Comparison of ENCODE assay signal across 9 cellular contexts in the genomic region with DNA sequence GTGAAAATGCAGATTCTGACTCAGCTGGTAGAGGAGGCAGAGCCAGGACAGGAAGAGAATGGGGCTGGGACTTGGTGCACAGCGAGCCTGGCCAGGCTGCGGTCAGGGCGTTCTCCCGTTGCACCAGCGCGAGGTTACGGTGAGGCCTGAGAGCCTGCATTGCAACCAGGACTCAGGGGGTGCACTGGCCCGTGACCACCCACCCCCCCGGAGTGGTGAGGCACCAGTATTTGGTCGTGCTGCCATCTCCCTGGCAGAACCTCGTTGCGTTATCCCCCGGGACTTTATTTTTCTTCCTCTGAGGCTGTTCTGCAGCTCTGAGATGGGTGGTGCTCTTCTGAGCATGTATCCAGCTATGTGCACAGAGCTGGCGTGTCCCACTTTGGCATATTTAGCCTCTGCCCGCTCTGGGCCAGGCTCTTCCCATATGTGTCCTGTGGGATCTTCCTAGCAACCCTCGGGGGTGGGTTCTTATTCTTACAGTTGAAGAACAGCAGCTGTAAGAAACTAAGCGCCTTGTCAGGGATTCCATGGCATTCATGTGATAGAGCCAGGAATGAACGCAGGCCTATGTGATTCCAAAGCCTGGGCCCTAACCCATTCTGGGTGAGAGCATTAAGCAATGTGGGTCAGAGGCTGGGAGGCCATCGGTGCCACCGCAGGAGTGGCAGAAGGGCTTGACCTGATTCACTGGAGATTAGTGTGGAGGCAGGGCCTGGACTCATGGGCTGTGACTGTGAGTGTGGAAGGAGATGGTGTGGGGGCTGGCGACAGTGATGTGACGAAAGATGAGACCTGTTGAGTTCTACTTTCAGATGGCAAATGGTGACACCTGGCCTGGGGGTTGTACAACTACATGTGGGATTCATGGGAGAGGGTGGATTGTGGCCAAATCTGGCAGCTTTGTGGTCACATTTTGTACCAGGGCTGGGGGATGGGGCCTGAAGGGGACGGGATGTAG. TPM values are rescaled to one million over a fixed set of nuclear protein-coding genes. Genes with fewer than 3 reads are reported as not detected.
A peak's percentile ranks its signal among the peaks of the same experiment; 100 is the strongest.
DNase-seq lines count a peak whose midpoint lies in the region; ATAC-seq and TF ChIP-seq lines count a peak whose summit lies in the region.
"Had no signal": no experiment of that assay in that cellular context is flagged by ENCODE, and none has a peak within 500 bp of the region (broad histone marks: within the 10 kb centered on the region; RNA-seq: fewer than 3 reads in every experiment).

No MANE protein-coding gene starts in this region.

- H3K4me3 Mint-ChIP-seq in activated T-cell treated with anti-CD3 and anti-CD28 coated beads, Interleukin-2, amount 50 U/mL, for 4 hours, result peak overlapping the region; percentile 91
- H3K4me3 Mint-ChIP-seq in stimulated activated naive CD8-positive, alpha-beta T cell treated with anti-CD3 and anti-CD28 coated beads, Interleukin-15, amount 100 ng/mL, for 72 hours, result peak overlapping the region; percentile 87 to 96
- no peak overlapping the region for H3K4me3 Mint-ChIP-seq in osteocyte (ENCODE audit: unreplicated experiment)

- no peak overlapping the region for H3K4me3 ChIP-seq in epithelial cell of esophagus (ENCODE audit: low read length)

- peaks cover 4% of the 10 kb centered on the region for H3K36me3 Mint-ChIP-seq in activated T-cell treated with anti-CD3 and anti-CD28 coated beads, Interleukin-2, amount 50 U/mL, for 4 hours (ENCODE audit: insufficient read depth)
- H3K36me3 Mint-ChIP-seq in osteocyte (ENCODE audit: unreplicated experiment), result peaks cover 3% of the 10 kb centered on the region

- H3K9me3 Mint-ChIP-seq in activated T-cell treated with anti-CD3 and anti-CD28 coated beads, Interleukin-2, amount 50 U/mL, for 4 hours, result no peaks in the 10 kb centered on the region
- no peaks in the 10 kb centered on the region for H3K9me3 Mint-ChIP-seq in stimulated activated naive CD8-positive, alpha-beta T cell treated with anti-CD3 and anti-CD28 coated beads, Interleukin-15, amount 100 ng/mL, for 72 hours
- no peaks in the 10 kb centered on the region for H3K9me3 Mint-ChIP-seq in osteocyte (ENCODE audit: unreplicated experiment)

- peak overlapping the region; percentile 1 to 93 for H3K27ac Mint-ChIP-seq in stimulated activated naive CD8-positive, alpha-beta T cell treated with anti-CD3 and anti-CD28 coated beads, Interleukin-15, amount 100 ng/mL, for 72 hours
- no peak overlapping the region for H3K27ac Mint-ChIP-seq in osteocyte (ENCODE audit: unreplicated experiment)

- no peak for ATAC-seq in activated T-cell treated with anti-CD3 and anti-CD28 coated beads, Interleukin-2, amount 50 U/mL, for 4 hours
- no peak for ATAC-seq in stimulated activated naive CD8-positive, alpha-beta T cell treated with anti-CD3 and anti-CD28 coated beads, Interleukin-15, amount 100 ng/mL, for 72 hours
- ATAC-seq in HG03520 (IDR thresholded peaks at IDR 0.05; ENCODE audit: unreplicated experiment), result no peak

- H3K4me1 Mint-ChIP-seq in activated T-cell treated with anti-CD3 and anti-CD28 coated beads, Interleukin-2, amount 50 U/mL, for 4 hours (ENCODE audit: low read depth), result peaks cover 63% of the 10 kb centered on the region
- peaks cover 76% of the 10 kb centered on the region for H3K4me1 Mint-ChIP-seq in stimulated activated naive CD8-positive, alpha-beta T cell treated with anti-CD3 and anti-CD28 coated beads, Interleukin-15, amount 100 ng/mL, for 72 hours
- H3K4me1 Mint-ChIP-seq in osteocyte (ENCODE audit: unreplicated experiment), result peaks cover 41% of the 10 kb centered on the region

- DNase-seq in activated T-cell treated with anti-CD3 and anti-CD28 coated beads, Interleukin-2, amount 50 U/mL, for 4 hours, result no peak
- no peak for DNase-seq in activated T-cell treated with anti-CD3 and anti-CD28 coated beads, Interleukin-2, amount 50 U/mL, for 1 hour
- peak; percentile 55 for DNase-seq in HK-2 (ENCODE audit: unreplicated experiment)
- peak; percentile 32 for DNase-seq in epithelial cell of esophagus (ENCODE audit: low read depth)
- DNase-seq in stimulated activated naive CD8-positive, alpha-beta T cell treated with anti-CD3 and anti-CD28 coated beads, Interleukin-15, amount 100 ng/mL, for 72 hours, result no peak
- no peak for DNase-seq in osteocyte (ENCODE audit: extremely low spot score, unreplicated experiment)
- DNase-seq in ureter (ENCODE audit: low spot score), result no peak
- DNase-seq: caudate nucleus had no signal

- no peaks in the 10 kb centered on the region for H3K27me3 Mint-ChIP-seq in activated T-cell treated with anti-CD3 and anti-CD28 coated beads, Interleukin-2, amount 50 U/mL, for 4 hours (ENCODE audit: low read depth)
- peaks cover 16% of the 10 kb centered on the region for H3K27me3 Mint-ChIP-seq in stimulated activated naive CD8-positive, alpha-beta T cell treated with anti-CD3 and anti-CD28 coated beads, Interleukin-15, amount 100 ng/mL, for 72 hours
- no peaks in the 10 kb centered on the region for H3K27me3 Mint-ChIP-seq in osteocyte (ENCODE audit: unreplicated experiment)

- TF ChIP-seq CTCF in epithelial cell of esophagus (IDR thresholded peaks at IDR 0.05; ENCODE audit: insufficient read depth, low read depth, low read length, missing control alignments) (no peak), osteocyte (IDR thresholded peaks at IDR 0.05) (no peak)

RNA-seq across cellular contexts. Expression of a gene that starts 3.1 kb away (rescaled TPM):
- 10 to 100 TPM; 16.9 to 21.3 (median 17.0) TPM for total RNA-seq in activated T-cell treated with anti-CD3 and anti-CD28 coated beads, Interleukin-2, amount 50 U/mL, for 4 hours
- total RNA-seq in osteocyte (16.5 and 21.4 TPM in 2 replicates), ureter (20.0 TPM)

RNA-seq across cellular contexts. Expression of a gene that starts 21.6 kb away (rescaled TPM):
- 100 to 1,000 TPM; 129 to 146 (median 136) TPM for total RNA-seq in activated T-cell treated with anti-CD3 and anti-CD28 coated beads, Interleukin-2, amount 50 U/mL, for 4 hours
- total RNA-seq in osteocyte (19.7 and 20.2 TPM in 2 replicates), ureter (35.1 TPM)

Comparison
In these comparisons a context has a peak if more than half of its experiments do, and no peak if none do; other contexts are left out.
1. DNase-seq: peak in HK-2 (single experiment) and epithelial cell of esophagus (single experiment); none in activated T-cell treated with anti-CD3 and anti-CD28 coated beads, Interleukin-2, amount 50 U/mL, for 4 hours (single experiment), activated T-cell treated with anti-CD3 and anti-CD28 coated beads, Interleukin-2, amount 50 U/mL, for 1 hour (single experiment), stimulated activated naive CD8-positive, alpha-beta T cell treated with anti-CD3 and anti-CD28 coated beads, Interleukin-15, amount 100 ng/mL, for 72 hours (0 of 2), osteocyte (single experiment) and ureter (single experiment).